In genomic region chr1:29344336-29344735, GRCh38 we compare ENCODE assay signal across 16 cellular contexts.
"Had no signal": no experiment of that assay in that cellular context is flagged by ENCODE, and none has a peak within 500 bp of the region (broad histone marks: within the 10 kb centered on the region; RNA-seq: fewer than 3 reads in every experiment).

No MANE protein-coding gene starts in this region.

- H3K9me3 Mint-ChIP-seq: activated naive CD4-positive, alpha-beta T cell treated with anti-CD3 and anti-CD28 coated beads, Interleukin-2, amount 10 ng/mL, durations not matched to agents 7 days and 5 days had no signal

- DNase-seq: activated CD4-positive, alpha-beta T cell treated with anti-CD3 and anti-CD28 coated beads, Interleukin-2, amount 50 U/mL, for 48 hours; activated CD8-positive, alpha-beta memory T cell treated with anti-CD3 and anti-CD28 coated beads, Interleukin-2, amount 10 ng/mL, durations not matched to agents 7 days and 5 days; activated naive CD4-positive, alpha-beta T cell treated with anti-CD3 and anti-CD28 coated beads, Interleukin-2, amount 10 ng/mL, durations not matched to agents 7 days and 5 days; activated T-cell treated with anti-CD3 and anti-CD28 coated beads, Interleukin-2, amount 50 U/mL, for 1 hour; hippocampal formation; left ventricle myocardium inferior; mucosa of descending colon; naive thymus-derived CD8-positive, alpha-beta T cell; stimulated activated naive CD8-positive, alpha-beta T cell treated with anti-CD3 and anti-CD28 coated beads, Interleukin-15, Interleukin-2, amounts not matched to agents 100 U/mL and 50 U/mL, for 24 hours; transverse colon had no signal

- ATAC-seq: activated CD8-positive, alpha-beta memory T cell treated with anti-CD3 and anti-CD28 coated beads, Interleukin-2, amount 10 ng/mL, durations not matched to agents 7 days and 5 days; esophagus mucosa; mucosa of descending colon; naive thymus-derived CD8-positive, alpha-beta T cell; stimulated activated naive CD8-positive, alpha-beta T cell treated with anti-CD3 and anti-CD28 coated beads, Interleukin-15, Interleukin-2, amounts not matched to agents 100 U/mL and 50 U/mL, for 24 hours had no signal

- H3K36me3 Mint-ChIP-seq: activated CD8-positive, alpha-beta memory T cell treated with anti-CD3 and anti-CD28 coated beads, Interleukin-2, amount 10 ng/mL, durations not matched to agents 7 days and 5 days; activated naive CD4-positive, alpha-beta T cell treated with anti-CD3 and anti-CD28 coated beads, Interleukin-2, amount 10 ng/mL, durations not matched to agents 7 days and 5 days; memory B cell had no signal

- H3K9me3 ChIP-seq: ascending aorta, left ventricle myocardium inferior, mucosa of descending colon, neutrophil, transverse colon had no signal

- H3K36me3 ChIP-seq: ascending aorta, left ventricle myocardium inferior, neutrophil, transverse colon had no signal

- H3K4me1 ChIP-seq: ascending aorta, left ventricle myocardium inferior, transverse colon had no signal

- H3K27ac Mint-ChIP-seq: activated CD8-positive, alpha-beta memory T cell treated with anti-CD3 and anti-CD28 coated beads, Interleukin-2, amount 10 ng/mL, durations not matched to agents 7 days and 5 days; activated naive CD4-positive, alpha-beta T cell treated with anti-CD3 and anti-CD28 coated beads, Interleukin-2, amount 10 ng/mL, durations not matched to agents 7 days and 5 days; memory B cell; naive thymus-derived CD8-positive, alpha-beta T cell had no signal

- H3K27ac ChIP-seq: ascending aorta, dorsolateral prefrontal cortex, left ventricle myocardium inferior, neutrophil, transverse colon, VCaP had no signal

- H3K4me3 Mint-ChIP-seq: activated CD8-positive, alpha-beta memory T cell treated with anti-CD3 and anti-CD28 coated beads, Interleukin-2, amount 10 ng/mL, durations not matched to agents 7 days and 5 days; activated naive CD4-positive, alpha-beta T cell treated with anti-CD3 and anti-CD28 coated beads, Interleukin-2, amount 10 ng/mL, durations not matched to agents 7 days and 5 days; memory B cell; naive thymus-derived CD8-positive, alpha-beta T cell had no signal

- H3K4me3 ChIP-seq: ascending aorta, dorsolateral prefrontal cortex, left ventricle myocardium inferior, mucosa of descending colon, transverse colon had no signal

- H3K4me1 Mint-ChIP-seq: activated CD8-positive, alpha-beta memory T cell treated with anti-CD3 and anti-CD28 coated beads, Interleukin-2, amount 10 ng/mL, durations not matched to agents 7 days and 5 days; activated naive CD4-positive, alpha-beta T cell treated with anti-CD3 and anti-CD28 coated beads, Interleukin-2, amount 10 ng/mL, durations not matched to agents 7 days and 5 days; memory B cell had no signal

- H3K27me3 ChIP-seq: ascending aorta had no signal
